In the genomic region with DNA sequence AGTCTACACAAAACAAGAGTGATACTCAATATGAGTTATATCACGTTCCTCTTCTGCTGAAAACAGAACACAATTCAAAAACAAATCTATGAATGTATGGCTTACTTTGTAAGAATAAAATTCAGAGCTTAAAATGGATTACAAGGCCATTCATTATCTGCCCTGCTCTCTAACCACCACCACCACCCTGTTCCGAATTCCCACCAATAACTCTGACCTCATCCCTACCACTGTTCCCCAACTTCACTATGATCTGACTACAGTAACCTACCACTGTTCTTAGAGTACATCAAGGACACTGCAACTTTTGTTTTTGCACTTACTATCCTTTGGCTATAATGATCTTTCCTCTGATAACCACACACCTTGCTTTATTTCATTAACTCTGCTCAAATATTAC, we compare ENCODE assay signal across 26 cellular contexts.
"Had no signal": no experiment of that assay in that cellular context is flagged by ENCODE, and none has a peak within 500 bp of the region (broad histone marks: within the 10 kb centered on the region; RNA-seq: fewer than 3 reads in every experiment).

No MANE protein-coding gene starts in this region.

- H3K4me1 ChIP-seq: foreskin keratinocyte, neural progenitor cell, prostate gland had no signal

- H3K27ac ChIP-seq: coronary artery, esophagus muscularis mucosa, foreskin keratinocyte, heart right ventricle, left lung, neural progenitor cell, prostate gland, sigmoid colon, thoracic aorta, upper lobe of left lung had no signal

- H3K27me3 ChIP-seq: esophagus muscularis mucosa, foreskin keratinocyte, heart right ventricle, left lung, neural progenitor cell, sigmoid colon, tibial nerve, upper lobe of left lung had no signal

- H3K9me3 ChIP-seq: esophagus muscularis mucosa, heart right ventricle, left lung, prostate gland, sigmoid colon, thoracic aorta, tibial nerve, upper lobe of left lung had no signal

- H3K4me3 Mint-ChIP-seq: naive thymus-derived CD4-positive, alpha-beta T cell; nephron; neural progenitor cell; stimulated activated memory B cell treated with anti-CD40 and anti-IgM and Interleukin-4, amounts not matched to agents 10 μg/mL and 1 μg/mL and 100 μg/mL, for 72 hours had no signal

- H3K27me3 Mint-ChIP-seq: naive thymus-derived CD4-positive, alpha-beta T cell; stimulated activated memory B cell treated with anti-CD40 and anti-IgM and Interleukin-4, amounts not matched to agents 10 μg/mL and 1 μg/mL and 100 μg/mL, for 72 hours had no signal

- H3K4me1 Mint-ChIP-seq: nephron, neural progenitor cell had no signal

- H3K36me3 ChIP-seq: left lung, neural progenitor cell, prostate gland, sigmoid colon, thoracic aorta, tibial nerve, upper lobe of left lung had no signal

- DNase-seq: dermis blood vessel endothelial cell; effector memory CD4-positive, alpha-beta T cell; foreskin keratinocyte; glutamatergic neuron; heart right ventricle; hippocampal formation; left cardiac atrium; left lung; mesendoderm; midbrain; naive thymus-derived CD4-positive, alpha-beta T cell; nucleus accumbens; right cardiac atrium; sigmoid colon; stimulated activated CD4-positive, alpha-beta T cell treated with anti-CD3 and anti-CD28 coated beads, Interleukin-2, amount 100 ng/mL, for 24 hours; stimulated activated CD4-positive, alpha-beta T cell treated with anti-CD3 and anti-CD28 coated beads, Interleukin-4, amount 100 ng/mL, for 24 hours; stimulated activated naive CD8-positive, alpha-beta T cell treated with anti-CD3 and anti-CD28 coated beads, Interleukin-15, Interleukin-2, amounts not matched to agents 100 U/mL and 50 U/mL, for 24 hours; upper lobe of left lung had no signal

- H2AFZ ChIP-seq: neural progenitor cell had no signal

- H3K9me3 Mint-ChIP-seq: naive thymus-derived CD4-positive, alpha-beta T cell; nephron; neural progenitor cell; stimulated activated memory B cell treated with anti-CD40 and anti-IgM and Interleukin-4, amounts not matched to agents 10 μg/mL and 1 μg/mL and 100 μg/mL, for 72 hours had no signal

- ATAC-seq: foreskin keratinocyte; heart right ventricle; left cardiac atrium; left lung; naive thymus-derived CD4-positive, alpha-beta T cell; right cardiac atrium; stimulated activated memory B cell treated with anti-CD40 and anti-IgM and Interleukin-4, amounts not matched to agents 10 μg/mL and 1 μg/mL and 100 μg/mL, for 72 hours; stimulated activated naive CD8-positive, alpha-beta T cell treated with anti-CD3 and anti-CD28 coated beads, Interleukin-15, Interleukin-2, amounts not matched to agents 100 U/mL and 50 U/mL, for 24 hours had no signal

- H3K4me2 ChIP-seq: neural progenitor cell had no signal

- H3K9ac ChIP-seq: neural progenitor cell had no signal

- H3K27ac Mint-ChIP-seq: naive thymus-derived CD4-positive, alpha-beta T cell; nephron; neural progenitor cell; stimulated activated memory B cell treated with anti-CD40 and anti-IgM and Interleukin-4, amounts not matched to agents 10 μg/mL and 1 μg/mL and 100 μg/mL, for 72 hours had no signal

- H3K4me3 ChIP-seq: coronary artery, esophagus muscularis mucosa, heart right ventricle, left lung, neural progenitor cell, prostate gland, sigmoid colon, thoracic aorta, tibial nerve, upper lobe of left lung had no signal
